ENCODE assay signal across 18 cellular contexts in genomic region chr9:28301281-28301680, GRCh38.
"Had no signal": no experiment of that assay in that cellular context is flagged by ENCODE, and none has a peak within 500 bp of the region (broad histone marks: within the 10 kb centered on the region; RNA-seq: fewer than 3 reads in every experiment).

No MANE protein-coding gene starts in this region.

- H3K4me3 ChIP-seq: adrenal gland, cardiac muscle cell, spleen, upper lobe of left lung had no signal

- DNase-seq: activated CD4-positive, alpha-beta T cell treated with anti-CD3 and anti-CD28 coated beads for 1 hour; activated T-cell treated with anti-CD3 and anti-CD28 coated beads, Interleukin-2, amount 50 U/mL, for 24 hours; adrenal gland; cortex of kidney; endodermal cell; hippocampal formation; left ventricle myocardium superior; spleen; stimulated activated CD4-positive, alpha-beta T cell treated with anti-CD3 and anti-CD28 coated beads, Interleukin-4, amount 100 ng/mL, for 1 hour; stimulated activated naive CD4-positive, alpha-beta T cell; T-cell; upper lobe of left lung had no signal

- H3K9me3 Mint-ChIP-seq: endodermal cell had no signal

- H3K27me3 Mint-ChIP-seq: activated naive CD8-positive, alpha-beta T cell; activated T-cell treated with anti-CD3 and anti-CD28 coated beads, Interleukin-2, amount 50 U/mL, for 24 hours; activated T-helper 17 cell treated with anti-CD3 and anti-CD28 coated beads, Interleukin-2, amount 50 U/mL, for 72 hours; natural killer cell treated with Interleukin-12 subunit alpha and Interleukin-12 subunit beta and Interleukin-15 and Interleukin-18, amount 100 ng/mL, for 72 hours; progenitor cell of endocrine pancreas; T-cell had no signal

- H3K4me1 Mint-ChIP-seq: activated T-helper 17 cell treated with anti-CD3 and anti-CD28 coated beads, Interleukin-2, amount 50 U/mL, for 72 hours; T-cell had no signal

- H3K36me3 Mint-ChIP-seq: activated naive CD8-positive, alpha-beta T cell; T-cell had no signal

- H3K27ac Mint-ChIP-seq: activated naive CD8-positive, alpha-beta T cell; activated T-cell treated with anti-CD3 and anti-CD28 coated beads, Interleukin-2, amount 50 U/mL, for 24 hours; activated T-helper 17 cell treated with anti-CD3 and anti-CD28 coated beads, Interleukin-2, amount 50 U/mL, for 72 hours; endodermal cell; natural killer cell treated with Interleukin-12 subunit alpha and Interleukin-12 subunit beta and Interleukin-15 and Interleukin-18, amount 100 ng/mL, for 72 hours; progenitor cell of endocrine pancreas; T-cell; T-helper 2 cell treated with Interferon-gamma antibody and Interleukin-4, amounts not matched to agents 5 μg/mL and 100 μg/mL, for 36 hours had no signal

- H3K4me3 Mint-ChIP-seq: activated naive CD8-positive, alpha-beta T cell; activated T-cell treated with anti-CD3 and anti-CD28 coated beads, Interleukin-2, amount 50 U/mL, for 24 hours; activated T-helper 17 cell treated with anti-CD3 and anti-CD28 coated beads, Interleukin-2, amount 50 U/mL, for 72 hours; endodermal cell; natural killer cell treated with Interleukin-12 subunit alpha and Interleukin-12 subunit beta and Interleukin-15 and Interleukin-18, amount 100 ng/mL, for 72 hours; T-cell; T-helper 2 cell treated with Interferon-gamma antibody and Interleukin-4, amounts not matched to agents 5 μg/mL and 100 μg/mL, for 36 hours had no signal

- ATAC-seq: activated T-helper 17 cell treated with anti-CD3 and anti-CD28 coated beads, Interleukin-2, amount 50 U/mL, for 72 hours; left ventricle myocardium superior; natural killer cell treated with Interleukin-12 subunit alpha and Interleukin-12 subunit beta and Interleukin-15 and Interleukin-18, amount 100 ng/mL, for 72 hours; T-cell had no signal
